In genomic region chr19:18466354-18466753, GRCh38 we compare ENCODE assay signal across 13 cellular contexts. TPM values are rescaled to one million over a fixed set of nuclear protein-coding genes. Genes with fewer than 3 reads are reported as not detected.
DNase-seq lines count a peak whose midpoint lies in the region; ATAC-seq and TF ChIP-seq lines count a peak whose summit lies in the region.
"Had no signal": no experiment of that assay in that cellular context is flagged by ENCODE, and none has a peak within 500 bp of the region (broad histone marks: within the 10 kb centered on the region; RNA-seq: fewer than 3 reads in every experiment).

No MANE protein-coding gene starts in this region.

- H3K27me3 ChIP-seq in NT2/D1 (ENCODE audit: insufficient read depth, insufficient read length), result no peaks in the 10 kb centered on the region
- no peaks in the 10 kb centered on the region for H3K27me3 ChIP-seq in body of pancreas
- H3K27me3 ChIP-seq in mesenchymal stem cell (ENCODE audit: control insufficient read depth in 1 of 2, insufficient read depth in 1 of 2, low read length in 2 of 2), result no peaks in the 10 kb centered on the region
- no peaks in the 10 kb centered on the region for H3K27me3 ChIP-seq in subcutaneous abdominal adipose tissue (ENCODE audit: control insufficient read depth in 5 of 5, insufficient read depth in 4 of 5, low read length in 5 of 5)

- H2BK5ac ChIP-seq in mesenchymal stem cell (ENCODE audit: low read depth, low read length, poor library complexity, severe bottlenecking), result no peak overlapping the region

- intact Hi-C loops in body of pancreas (cut with DNase I), result loop anchor here (10.0 kb wide), 1 partner anchor 98 kb away; no protein-coding TSS in a partner anchor

- H2BK120ac ChIP-seq in mesenchymal stem cell (ENCODE audit: low read depth, low read length), result no peak overlapping the region

- peaks cover 50% of the 10 kb centered on the region for H3K36me3 ChIP-seq in NT2/D1 (ENCODE audit: insufficient read depth, insufficient read length, low read length)
- peaks cover 0 to 2% of the 10 kb centered on the region in 2 donors for H3K36me3 ChIP-seq in body of pancreas (replicated peaks in 1 of 2; ENCODE audit: insufficient read depth in 1 of 2, low read depth in 2 of 2)
- peaks cover 45 to 46% of the 10 kb centered on the region in 2 experiments for H3K36me3 ChIP-seq in mesenchymal stem cell (ENCODE audit: control insufficient read depth in 1 of 2, insufficient read depth in 2 of 2, low read depth in 1 of 2, low read length in 2 of 2)
- H3K36me3 ChIP-seq in subcutaneous abdominal adipose tissue (ENCODE audit: control insufficient read depth in 5 of 5, insufficient read depth in 5 of 5, low read length in 5 of 5), result peaks cover 0 to 30% (median 13%) of the 10 kb centered on the region in 5 donors

- H3K9me3 ChIP-seq in NT2/D1 (ENCODE audit: insufficient read depth, low read length), result no peaks in the 10 kb centered on the region
- H3K9me3 ChIP-seq in body of pancreas, result no peaks in the 10 kb centered on the region
- H3K9me3 ChIP-seq in mesenchymal stem cell (ENCODE audit: control insufficient read depth, low read length), result no peaks in the 10 kb centered on the region
- no peaks in the 10 kb centered on the region for H3K9me3 ChIP-seq in subcutaneous abdominal adipose tissue (ENCODE audit: control insufficient read depth in 5 of 5, low read length in 5 of 5)
- H3K9me3 ChIP-seq: SK-N-SH had no signal

- ATAC-seq in body of pancreas (no peak), GM19328 (IDR thresholded peaks at IDR 0.05; ENCODE audit: unreplicated experiment) (no peak)

- no peak overlapping the region for H3K4ac ChIP-seq in mesenchymal stem cell (ENCODE audit: low read depth in 1 of 2, low read length in 2 of 2)

- H4K8ac ChIP-seq in mesenchymal stem cell (ENCODE audit: low read length), result peak overlapping the region; percentile 36

- H3K9ac ChIP-seq in NT2/D1 (ENCODE audit: insufficient read length, low read depth), result peak overlapping the region; percentile 15
- H3K9ac ChIP-seq in mesenchymal stem cell (ENCODE audit: low read length), result no peak overlapping the region
- H3K9ac ChIP-seq in subcutaneous abdominal adipose tissue (ENCODE audit: low read length in 5 of 5), result no peak overlapping the region
- H3K9ac ChIP-seq: SK-N-SH had no signal

- WGBS in body of pancreas, 2 donors, result 85 to 89% methylated on average over 5 to 10 of the region's 11 CpGs
- 96% methylated on average over 11 of the region's 11 CpGs for WGBS in mesenchymal stem cell

- no peak for TF ChIP-seq CTCF in body of pancreas (IDR thresholded peaks at IDR 0.05)

- H3K79me1 ChIP-seq in mesenchymal stem cell (replicated peaks; ENCODE audit: low read length, poor library complexity, severe bottlenecking), result peaks cover 31% of the 10 kb centered on the region

- TF ChIP-seq POLR2A in body of pancreas (IDR thresholded peaks at IDR 0.05), result no peak

- H2AFZ ChIP-seq in mesenchymal stem cell (ENCODE audit: low read depth, low read length), result no peak overlapping the region

- no peak overlapping the region for H3K4me3 ChIP-seq in NT2/D1 (ENCODE audit: insufficient read length, low read depth)
- no peak overlapping the region for H3K4me3 ChIP-seq in body of pancreas
- H3K4me3 ChIP-seq in mesenchymal stem cell (ENCODE audit: insufficient read depth in 1 of 2, low read depth in 1 of 2, low read length in 2 of 2), result no peak overlapping the region
- H3K4me3 ChIP-seq in subcutaneous abdominal adipose tissue (ENCODE audit: low read depth in 1 of 5, low read length in 5 of 5), result no peak overlapping the region
- H3K4me3 ChIP-seq: lung had no signal

- H2BK12ac ChIP-seq in mesenchymal stem cell (ENCODE audit: low read length in 2 of 2), result peak overlapping the region; percentile 62 to 93

- peak overlapping the region; percentile 14 to 82 for H3K18ac ChIP-seq in mesenchymal stem cell (ENCODE audit: low read depth in 1 of 2, low read length in 2 of 2)

- H3K23ac ChIP-seq in mesenchymal stem cell (ENCODE audit: low read length in 2 of 2), result no peak overlapping the region

- DNase-seq in NT2/D1 (ENCODE audit: low read depth, low spot score), result no peak
- DNase-seq in body of pancreas, result no peak
- no peak for DNase-seq in mesenchymal stem cell
- DNase-seq in NOMO-1 treated with DMSO at 0.1 percent for 48 hours (lab: John Stamatoyannopoulos, UW; ENCODE audit: unreplicated experiment), result no peak
- no peak for DNase-seq in NCI-H2171 treated with DMSO at 0.1 percent for 48 hours (lab: John Stamatoyannopoulos, UW)
- DNase-seq in GM19240 (ENCODE audit: insufficient read length, low spot score), result no peak
- DNase-seq: activated effector memory CD4-positive, alpha-beta T cell treated with anti-CD3 and anti-CD28 coated beads, Interleukin-2, amount 50 U/mL, for 16 hours; NCI-H446 treated with DMSO at 0.1 percent for 48 hours had no signal

- H3K14ac ChIP-seq in mesenchymal stem cell (ENCODE audit: low read length in 2 of 2), result no peak overlapping the region

- H2BK15ac ChIP-seq in mesenchymal stem cell (ENCODE audit: low read depth, poor library complexity, severe bottlenecking), result no peak overlapping the region

- peaks cover 33% of the 10 kb centered on the region for H3K4me1 ChIP-seq in NT2/D1 (ENCODE audit: insufficient read depth, insufficient read length)
- H3K4me1 ChIP-seq in body of pancreas, result peaks cover 65% of the 10 kb centered on the region
- peaks cover 68% of the 10 kb centered on the region for H3K4me1 ChIP-seq in mesenchymal stem cell (ENCODE audit: control insufficient read depth, insufficient read depth, low read depth, low read length)
- peaks cover 17 to 64% (median 58%) of the 10 kb centered on the region in 5 donors for H3K4me1 ChIP-seq in subcutaneous abdominal adipose tissue (ENCODE audit: control insufficient read depth in 5 of 5, insufficient read depth in 5 of 5, low read length in 5 of 5)

- no peak overlapping the region for H3K4me2 ChIP-seq in mesenchymal stem cell (ENCODE audit: low read length, poor library complexity, severe bottlenecking)

- H2AK5ac ChIP-seq in mesenchymal stem cell (ENCODE audit: low read length, severe bottlenecking), result no peak overlapping the region

- H3K27ac ChIP-seq in body of pancreas (peak overlapping the region; percentile 71 to 89 (median 77)), mesenchymal stem cell (ENCODE audit: low read length, poor library complexity, severe bottlenecking) (no peak overlapping the region), subcutaneous abdominal adipose tissue (ENCODE audit: low read depth, low read length) (peak overlapping the region; percentile 71)
- H3K27ac ChIP-seq: epithelial cell of prostate had no signal

- peak overlapping the region; percentile 77 for H4K91ac ChIP-seq in mesenchymal stem cell (ENCODE audit: low read length)

RNA-seq across cellular contexts. Expression of gene ISYNA1, which starts 28.4 kb away (rescaled TPM):
- 10 to 100 TPM; 52.7 to 72.8 TPM for total RNA-seq in body of pancreas
- 83.2 TPM for polyA plus RNA-seq in mesenchymal stem cell (2013, experiment 1 of 2)
- 85.1 TPM for polyA plus RNA-seq in mesenchymal stem cell (2013, experiment 2 of 2)

RNA-seq across cellular contexts. Expression of gene SSBP4, which starts 47.2 kb away (rescaled TPM):
- total RNA-seq in body of pancreas, result 10 to 100 TPM; 50.1 to 63.9 TPM
- polyA plus RNA-seq in mesenchymal stem cell (2013, experiment 1 of 2), result 88.5 TPM
- polyA plus RNA-seq in mesenchymal stem cell (2013, experiment 2 of 2), result 97.4 TPM

RNA-seq across cellular contexts. Expression of gene ELL, which starts 55.5 kb away (rescaled TPM):
- 10 to 100 TPM; 12.5 to 14.2 TPM for total RNA-seq in body of pancreas
- polyA plus RNA-seq in mesenchymal stem cell (2013, experiment 1 of 2), result 9.8 TPM
- polyA plus RNA-seq in mesenchymal stem cell (2013, experiment 2 of 2), result 9.8 TPM
